Comparison of ENCODE assay signal across 18 cellular contexts in genomic region chr19:34960940-34961679, GRCh38. TPM values are rescaled to one million over a fixed set of nuclear protein-coding genes. Genes with fewer than 3 reads are reported as not detected.
DNase-seq lines count a peak whose midpoint lies in the region; ATAC-seq and TF ChIP-seq lines count a peak whose summit lies in the region.
"Had no signal": no experiment of that assay in that cellular context is flagged by ENCODE, and none has a peak within 500 bp of the region (broad histone marks: within the 10 kb centered on the region; RNA-seq: fewer than 3 reads in every experiment).

No MANE protein-coding gene starts in this region.

- no peak for DNase-seq in CD4-positive, alpha-beta memory T cell
- DNase-seq in natural killer cell (no peak), NCI-H146 treated with DMSO at 0.1 percent for 48 hours (lab: John Stamatoyannopoulos, UW; ENCODE audit: unreplicated experiment) (no peak), superior temporal gyrus (ENCODE audit: extremely low spot score) (no peak), iPS-NIHi7 (ENCODE audit: extremely low spot score) (no peak)
- no peak for DNase-seq in activated effector memory CD4-positive, alpha-beta T cell treated with Interleukin-2 at 50 U/mL for 16 hours
- DNase-seq: GDM1; heart right ventricle; KBM-7; NCI-H1417 treated with DMSO at 0.1 percent for 48 hours; NCI-H446; Peyer's patch; sigmoid colon; stimulated activated CD4-positive, alpha-beta T cell treated with anti-CD3 and anti-CD28 coated beads, Interleukin-4, amount 100 ng/mL, for 4 hours had no signal

- H3K36me3 ChIP-seq in CD4-positive, alpha-beta memory T cell (ENCODE audit: insufficient read depth, low read length): peaks cover 54% of the 10 kb centered on the region

- H3K27me3 Mint-ChIP-seq in CD4-positive, alpha-beta memory T cell: no peaks in the 10 kb centered on the region
- H3K27me3 Mint-ChIP-seq in IgD-negative memory B cell (no peaks in the 10 kb centered on the region), brain (peaks cover 11% of the 10 kb centered on the region), natural killer cell (ENCODE audit: low read depth in 2 of 2) (no peaks in the 10 kb centered on the region)
- H3K27me3 Mint-ChIP-seq: activated CD4-positive, alpha-beta T cell treated with anti-CD3 and anti-CD28 coated beads, Interleukin-2, amount 10 ng/mL, durations not matched to agents 24 days and 14 days; stimulated activated memory B cell treated with anti-CD40 and anti-IgM and Interleukin-4, amounts not matched to agents 10 μg/mL and 1 μg/mL and 100 μg/mL, for 72 hours had no signal

- H3K9me3 Mint-ChIP-seq in CD4-positive, alpha-beta memory T cell: peaks cover 4 to 82% (median 76%) of the 10 kb centered on the region in 8 donors
- peaks cover 16 to 44% (median 32%) of the 10 kb centered on the region in 3 donors for H3K9me3 Mint-ChIP-seq in IgD-negative memory B cell
- H3K9me3 Mint-ChIP-seq in brain: peaks cover 60 to 84% (median 65%) of the 10 kb centered on the region in 5 experiments
- peaks cover 15 to 35% of the 10 kb centered on the region in 2 donors for H3K9me3 Mint-ChIP-seq in natural killer cell

- intact Hi-C loops in CD4-positive, alpha-beta memory T cell (cut with micrococcal nuclease): loop anchor here (5.0 kb wide), 1 partner anchor 34 kb away; the partner anchor contains the start of gene ZNF30
- intact Hi-C loops in natural killer cell (cut with micrococcal nuclease): no loop called here

- peaks cover 18% of the 10 kb centered on the region for H3K4me1 ChIP-seq in CD4-positive, alpha-beta memory T cell (ENCODE audit: insufficient read depth, low read length)

- peaks cover 52 to 63% of the 10 kb centered on the region in 2 donors for H3K9me3 ChIP-seq in CD4-positive, alpha-beta memory T cell (ENCODE audit: control insufficient read depth in 1 of 2, low read length in 2 of 2)

- peak overlapping the region in 1 of 2 donors; percentile 62 for H3K4me3 ChIP-seq in CD4-positive, alpha-beta memory T cell (ENCODE audit: low read length in 2 of 2)
- H3K4me3 ChIP-seq: Peyer's patch, sigmoid colon had no signal

- peaks cover 70 to 76% of the 10 kb centered on the region in 2 donors for H3K36me3 Mint-ChIP-seq in CD4-positive, alpha-beta memory T cell
- H3K36me3 Mint-ChIP-seq in IgD-negative memory B cell: peaks cover 33% of the 10 kb centered on the region
- H3K36me3 Mint-ChIP-seq in brain: peaks cover 72% of the 10 kb centered on the region
- H3K36me3 Mint-ChIP-seq in natural killer cell: peaks cover 60% of the 10 kb centered on the region

- H3K4me3 Mint-ChIP-seq in CD4-positive, alpha-beta memory T cell: peak overlapping the region in 7 of 8 donors; percentile 61 to 99 (median 95)
- H3K4me3 Mint-ChIP-seq in IgD-negative memory B cell (peak overlapping the region; percentile 12 to 97 (median 76)), brain (peak overlapping the region in 3 of 5 experiments; percentile 26 to 94 (median 94)), natural killer cell (peak overlapping the region; percentile 98)

- CTCF ChIA-PET in CD4-positive, alpha-beta memory T cell (lab: Charles Lee; ENCODE audit: partially characterized antibody): interaction anchor here (0.7 to 1.1 kb wide), 2 partner anchors 12 to 121 kb away, joined by 3 read pairs; no protein-coding TSS in a partner anchor

- POLR2A ChIA-PET in CD4-positive, alpha-beta memory T cell (lab: Charles Lee; ENCODE audit: partially characterized antibody): interaction anchor here (0.6 to 3.4 kb wide), 5 partner anchors 11 to 205 kb away, joined by 3 to 34 read pairs (median 7); partner anchors contain the start of gene ZNF30

- ATAC-seq in natural killer cell: no peak
- ATAC-seq: heart right ventricle; stimulated activated memory B cell treated with anti-CD40 and anti-IgM and Interleukin-4, amounts not matched to agents 10 μg/mL and 1 μg/mL and 100 μg/mL, for 72 hours had no signal

- H3K27ac Mint-ChIP-seq in CD4-positive, alpha-beta memory T cell: peak overlapping the region in 4 of 7 donors; percentile 42 to 96 (median 88)
- H3K27ac Mint-ChIP-seq in IgD-negative memory B cell (no peak overlapping the region), brain (no peak overlapping the region), natural killer cell (peak overlapping the region; percentile 83 to 94)
- H3K27ac Mint-ChIP-seq: stimulated activated memory B cell treated with anti-CD40 and anti-IgM and Interleukin-4, amounts not matched to agents 10 μg/mL and 1 μg/mL and 100 μg/mL, for 72 hours had no signal

- H3K27ac ChIP-seq in CD4-positive, alpha-beta memory T cell (ENCODE audit: low read depth, low read length): no peak overlapping the region

- TF ChIP-seq CTCF in brain (conservative IDR thresholded peaks at IDR 0.05) (no peak), natural killer cell (IDR thresholded peaks at IDR 0.05) (no peak)

- no peaks in the 10 kb centered on the region for H3K27me3 ChIP-seq in CD4-positive, alpha-beta memory T cell (ENCODE audit: insufficient read depth, low read length)
- H3K27me3 ChIP-seq: heart right ventricle, Peyer's patch, sigmoid colon had no signal

- H3K4me1 Mint-ChIP-seq in CD4-positive, alpha-beta memory T cell: peaks cover 18 to 28% (median 24%) of the 10 kb centered on the region in 4 donors
- H3K4me1 Mint-ChIP-seq in IgD-negative memory B cell: peaks cover 15 to 23% (median 16%) of the 10 kb centered on the region in 3 donors
- H3K4me1 Mint-ChIP-seq in brain: peaks cover 24% of the 10 kb centered on the region
- H3K4me1 Mint-ChIP-seq in natural killer cell: peaks cover 18 to 37% of the 10 kb centered on the region in 2 donors

RNA-seq across cellular contexts. Expression of gene ZNF792, which starts 2.9 kb away (rescaled TPM):
- total RNA-seq in CD4-positive, alpha-beta memory T cell: 10 to 100 TPM; 33.9 to 34.7 TPM
- 10 to 100 TPM; 10.1 to 23.9 TPM for polyA plus RNA-seq in CD4-positive, alpha-beta memory T cell
- 8.9 TPM for polyA plus RNA-seq in IgD-negative memory B cell
- 0.31 TPM for polyA plus RNA-seq in brain (ENCODE audit: insufficient read depth, low read depth, low replicate concordance)
- total RNA-seq in natural killer cell: 10 to 100 TPM; 11.9 to 19.6 (median 16.2) TPM

RNA-seq across cellular contexts. Expression of gene ZNF30, which starts 34.4 kb away (rescaled TPM):
- total RNA-seq in CD4-positive, alpha-beta memory T cell: 1 to 10 TPM; 9.2 to 9.7 TPM
- 1 to 10 TPM; 5.4 to 5.7 TPM for polyA plus RNA-seq in CD4-positive, alpha-beta memory T cell
- polyA plus RNA-seq in IgD-negative memory B cell (1.6 TPM), brain (ENCODE audit: insufficient read depth, low read depth, low replicate concordance) (0.95 TPM)
- total RNA-seq in natural killer cell: 1 to 10 TPM; 2.7 to 4.3 (median 3.8) TPM

RNA-seq across cellular contexts. Expression of gene GRAMD1A, which starts 39.0 kb away (rescaled TPM):
- total RNA-seq in CD4-positive, alpha-beta memory T cell: 100 to 1,000 TPM; 205 to 221 TPM
- polyA plus RNA-seq in CD4-positive, alpha-beta memory T cell: 10 to 100 TPM; 16.3 to 55.4 TPM
- polyA plus RNA-seq in IgD-negative memory B cell: 18.1 TPM
- polyA plus RNA-seq in brain (ENCODE audit: insufficient read depth, low read depth, low replicate concordance): 74.9 TPM
- 10 to 100 TPM; 57.6 to 80.3 (median 66.6) TPM for total RNA-seq in natural killer cell

Comparison
In these comparisons a context has a peak if more than half of its experiments do, and no peak if none do; other contexts are left out.
1. H3K27ac Mint-ChIP-seq: peak in CD4-positive, alpha-beta memory T cell (4 of 7) and natural killer cell (2 of 2); none in IgD-negative memory B cell (0 of 3) and brain (0 of 5).
2. Peak in every context shown above with its lines, with median percentiles within 50 percentile points of each other: H3K4me3 Mint-ChIP-seq.